ENCODE assay signal across 1 cellular context in genomic region chr1:241944300-241944699, GRCh38.
A peak's percentile ranks its signal among the peaks of the same experiment; 100 is the strongest.
TF ChIP-seq lines count a peak whose summit lies in the region.

No MANE protein-coding gene starts in this region.

TF ChIP-seq in HepG2, 621 proteins besides CTCF, POLR2A, EP300 and RAD21:
- TF ChIP-seq HNRNPH1 (optimal IDR thresholded peaks at IDR 0.05; ENCODE audit: low read depth, low read length), result no peak
- TF ChIP-seq FOSL2 (CRISPR knock-in tag; IDR thresholded peaks at IDR 0.05), result no peak
- no peak for TF ChIP-seq ZIK1 (CRISPR knock-in tag; IDR thresholded peaks at IDR 0.05; ENCODE audit: borderline replicate concordance, low read depth)
- no peak for TF ChIP-seq EZH2 (conservative IDR thresholded peaks at IDR 0.05; ENCODE audit: low read depth, low read length)
- no peak for TF ChIP-seq NR2F2 (IDR thresholded peaks at IDR 0.05; ENCODE audit: borderline replicate concordance, low read depth)
- no peak for TF ChIP-seq ZBTB4 (CRISPR knock-in tag; IDR thresholded peaks at IDR 0.05; ENCODE audit: borderline replicate concordance)
- TF ChIP-seq ZNF770 (CRISPR knock-in tag; IDR thresholded peaks at IDR 0.05), result peak; percentile 50; the same call in 1 of the 2 replicates
TF ChIP-seq in HepG2: peak in this region for 1.
